In the genomic region with DNA sequence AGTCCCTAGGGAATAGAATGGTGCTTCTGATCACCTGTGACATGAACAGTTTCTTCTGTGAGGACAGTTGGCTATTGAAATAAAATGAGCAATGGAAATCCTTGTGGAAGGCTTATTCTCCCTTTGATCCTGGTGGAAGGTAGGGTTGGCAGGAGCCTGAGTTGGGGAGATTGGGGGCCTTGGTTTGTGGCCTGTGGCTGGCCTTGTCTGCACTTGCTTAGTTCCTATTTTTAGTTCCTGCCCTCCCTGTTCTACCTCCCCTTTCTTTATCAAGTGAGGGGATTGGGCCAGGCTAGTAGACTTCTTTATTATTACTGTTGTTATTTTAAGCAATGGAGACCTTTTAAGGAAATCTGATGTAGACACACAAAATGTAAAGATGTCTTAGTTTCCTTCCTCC, we compare ENCODE assay signal across 30 cellular contexts. TPM values are rescaled to one million over a fixed set of nuclear protein-coding genes. Genes with fewer than 3 reads are reported as not detected.
"Had no signal": no experiment of that assay in that cellular context is flagged by ENCODE, and none has a peak within 500 bp of the region (broad histone marks: within the 10 kb centered on the region; RNA-seq: fewer than 3 reads in every experiment).

No MANE protein-coding gene starts in this region.

- H3K27me3 ChIP-seq: gastroesophageal sphincter, hepatocyte, ovary, right lobe of liver, testis, transverse colon had no signal

- ATAC-seq: gastroesophageal sphincter; mucosa of descending colon; right lobe of liver; stimulated activated naive CD8-positive, alpha-beta T cell treated with anti-CD3 and anti-CD28 coated beads, Interleukin-15, Interleukin-2, amounts not matched to agents 100 U/mL and 50 U/mL, for 24 hours had no signal

- H3K9me3 ChIP-seq: gastroesophageal sphincter, left ventricle myocardium inferior, mucosa of descending colon, ovary, right lobe of liver, testis, transverse colon had no signal

- H3K4me2 ChIP-seq: hepatocyte had no signal

- H3K4me3 ChIP-seq: gastroesophageal sphincter, hepatocyte, left ventricle myocardium inferior, lung, mucosa of descending colon, ovary, right lobe of liver, skin epidermis, testis, transverse colon had no signal

- H3K36me3 ChIP-seq: gastroesophageal sphincter, left ventricle myocardium inferior, ovary, right lobe of liver, transverse colon had no signal

- H2AFZ ChIP-seq: hepatocyte had no signal

- H3K27ac ChIP-seq: gastroesophageal sphincter, hepatocyte, left ventricle myocardium inferior, ovary, right lobe of liver, skin epidermis, testis, transverse colon had no signal

- H3K4me1 ChIP-seq: right lobe of liver, transverse colon had no signal

- H3K79me2 ChIP-seq: hepatocyte had no signal

- DNase-seq: activated B cell treated with CpG ODN at 0.5 μM for 24 hours; activated CD4-positive, alpha-beta T cell treated with anti-CD3 and anti-CD28 coated beads, Interleukin-2, amount 50 U/mL, for 4 hours; activated CD8-positive, alpha-beta memory T cell treated with anti-CD3 and anti-CD28 coated beads, Interleukin-2, amount 50 U/mL, for 48 hours; activated gamma-delta T cell treated with Interleukin-2 at 50 U/mL for 16 hours; activated naive CD4-positive, alpha-beta T cell treated with anti-CD3 and anti-CD28 coated beads, Interleukin-2, amount 50 U/mL, for 16 hours; activated T-cell treated with anti-CD3 and anti-CD28 coated beads, Interleukin-2, amount 50 U/mL, for 24 hours; amygdala; caudate nucleus; islet precursor cell; left ventricle myocardium inferior; mesendoderm; mucosa of descending colon; ovary; right lobe of liver; stimulated activated CD4-positive, alpha-beta T cell treated with anti-CD3 and anti-CD28 coated beads, Interleukin-12 subunit alpha, Interleukin-12 subunit beta, amount 100 ng/mL, for 4 hours; stimulated activated CD4-positive, alpha-beta T cell treated with anti-CD3 and anti-CD28 coated beads, Interleukin-4, amount 100 ng/mL, for 1 hour; stimulated activated naive CD8-positive, alpha-beta T cell treated with anti-CD3 and anti-CD28 coated beads, Interleukin-15, Interleukin-2, amounts not matched to agents 100 U/mL and 50 U/mL, for 24 hours; testis; transverse colon had no signal

RNA-seq across cellular contexts. Expression of a gene that starts 8.2 kb away (rescaled TPM):
- total RNA-seq: activated B cell treated with CpG ODN at 0.5 μM for 24 hours; activated CD8-positive, alpha-beta memory T cell treated with anti-CD3 and anti-CD28 coated beads for 36 hours; endothelial cell of umbilical vein; fibroblast of lung; fibroblast of villous mesenchyme; gastroesophageal sphincter; hepatocyte; left ventricle myocardium inferior; lung; mucosa of descending colon; ovary; progenitor cell of endocrine pancreas; renal cortical epithelial cell; right lobe of liver; transverse colon had no signal
- polyA plus RNA-seq: endothelial cell of umbilical vein, esophagus, fibroblast of lung, hepatocyte, lung had no signal
